1 cellular context compared by ENCODE assay signal in the genomic region with DNA sequence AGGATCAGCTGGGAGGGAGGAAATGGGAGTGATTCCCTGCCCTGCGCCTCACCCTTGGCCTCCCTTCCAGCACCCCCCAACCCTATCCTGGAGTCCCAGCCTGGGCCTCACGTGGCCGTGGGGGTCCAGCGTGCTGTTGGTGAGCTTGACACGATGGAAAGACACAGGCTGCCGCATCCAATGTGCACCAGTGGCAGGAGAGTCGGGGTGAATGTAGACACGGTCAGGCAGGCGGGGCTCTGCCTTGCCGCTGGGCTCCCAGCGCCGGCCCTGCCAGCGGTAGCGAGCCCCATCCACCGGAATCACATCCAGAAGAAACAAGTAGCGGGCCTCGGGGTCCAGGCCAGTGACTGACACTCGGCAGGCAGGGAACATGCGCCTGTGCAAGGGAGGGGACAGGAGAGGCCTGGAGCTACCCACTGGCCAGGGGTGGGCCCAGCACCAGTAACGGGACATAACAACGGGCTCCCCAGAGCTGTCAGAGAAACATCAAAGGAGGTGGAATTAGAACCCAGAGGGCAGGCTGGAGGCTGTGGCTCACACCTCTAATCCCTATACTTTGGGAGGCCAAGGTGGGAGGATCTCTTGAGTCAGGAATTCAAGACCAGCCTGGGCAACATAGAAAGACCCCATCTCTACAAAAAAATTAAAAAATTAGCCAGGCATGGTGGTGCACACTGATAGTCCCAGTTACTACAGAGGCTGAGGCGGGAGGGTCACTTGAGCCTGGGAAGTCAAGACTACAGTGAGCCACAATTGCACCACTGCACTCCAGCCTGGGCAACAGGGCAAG.
TF ChIP-seq lines count a peak whose summit lies in the region.

No MANE protein-coding gene starts in this region.

TF ChIP-seq in HepG2, 621 proteins besides CTCF, POLR2A, EP300 and RAD21 (continued from another document and continues in another):
- TF ChIP-seq, protein P1, sequence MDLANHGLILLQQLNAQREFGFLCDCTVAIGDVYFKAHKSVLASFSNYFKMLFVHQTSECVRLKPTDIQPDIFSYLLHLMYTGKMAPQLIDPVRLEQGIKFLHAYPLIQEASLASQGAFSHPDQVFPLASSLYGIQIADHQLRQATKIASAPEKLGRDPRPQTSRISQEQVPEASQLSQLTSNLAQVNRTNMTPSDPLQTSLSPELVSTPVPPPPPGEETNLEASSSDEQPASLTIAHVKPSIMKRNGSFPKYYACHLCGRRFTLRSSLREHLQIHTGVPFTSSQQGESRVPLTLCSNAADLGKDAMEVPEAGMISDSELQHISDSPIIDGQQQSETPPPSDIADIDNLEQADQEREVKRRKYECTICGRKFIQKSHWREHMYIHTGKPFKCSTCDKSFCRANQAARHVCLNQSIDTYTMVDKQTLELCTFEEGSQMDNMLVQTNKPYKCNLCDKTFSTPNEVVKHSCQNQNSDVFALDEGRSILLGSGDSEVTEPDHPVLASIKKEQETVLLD (CRISPR knock-in tag; IDR thresholded peaks at IDR 0.05; ENCODE audit: low read depth), result 0 out of 2 replicates have a peak, but pooled peaks have one; percentile 2
- TF ChIP-seq KLF12 (CRISPR knock-in tag; IDR thresholded peaks at IDR 0.05; ENCODE audit: borderline replicate concordance) (no peak), SRSF9 (IDR thresholded peaks at IDR 0.05; ENCODE audit: borderline replicate concordance, insufficient read depth, low read depth, low read length, poor library complexity, severe bottlenecking) (no peak), FLYWCH1 (CRISPR knock-in tag; IDR thresholded peaks at IDR 0.05) (no peak), MTA1 (CRISPR knock-in tag; IDR thresholded peaks at IDR 0.05; ENCODE audit: borderline replicate concordance) (peak; percentile 74; the same call in 1 of the 2 replicates), ZFP36L1 (CRISPR knock-in tag; IDR thresholded peaks at IDR 0.05) (no peak), CBX1 (IDR thresholded peaks at IDR 0.05; ENCODE audit: low read depth) (no peak), ZBTB7A (CRISPR knock-in tag; IDR thresholded peaks at IDR 0.05) (no peak), RXRA (CRISPR knock-in tag; IDR thresholded peaks at IDR 0.05) (peak; percentile 40; the same call in 1 of the 2 replicates), ISX (CRISPR knock-in tag; conservative IDR thresholded peaks at IDR 0.05) (no peak), SP1 (IDR thresholded peaks at IDR 0.05) (no peak), SP1 (CRISPR knock-in tag; IDR thresholded peaks at IDR 0.05) (peak; percentile 16; the same call in 1 of the 2 replicates), NFIB (CRISPR knock-in tag; IDR thresholded peaks at IDR 0.05; ENCODE audit: borderline replicate concordance) (no peak)
- TF ChIP-seq, protein P2, sequence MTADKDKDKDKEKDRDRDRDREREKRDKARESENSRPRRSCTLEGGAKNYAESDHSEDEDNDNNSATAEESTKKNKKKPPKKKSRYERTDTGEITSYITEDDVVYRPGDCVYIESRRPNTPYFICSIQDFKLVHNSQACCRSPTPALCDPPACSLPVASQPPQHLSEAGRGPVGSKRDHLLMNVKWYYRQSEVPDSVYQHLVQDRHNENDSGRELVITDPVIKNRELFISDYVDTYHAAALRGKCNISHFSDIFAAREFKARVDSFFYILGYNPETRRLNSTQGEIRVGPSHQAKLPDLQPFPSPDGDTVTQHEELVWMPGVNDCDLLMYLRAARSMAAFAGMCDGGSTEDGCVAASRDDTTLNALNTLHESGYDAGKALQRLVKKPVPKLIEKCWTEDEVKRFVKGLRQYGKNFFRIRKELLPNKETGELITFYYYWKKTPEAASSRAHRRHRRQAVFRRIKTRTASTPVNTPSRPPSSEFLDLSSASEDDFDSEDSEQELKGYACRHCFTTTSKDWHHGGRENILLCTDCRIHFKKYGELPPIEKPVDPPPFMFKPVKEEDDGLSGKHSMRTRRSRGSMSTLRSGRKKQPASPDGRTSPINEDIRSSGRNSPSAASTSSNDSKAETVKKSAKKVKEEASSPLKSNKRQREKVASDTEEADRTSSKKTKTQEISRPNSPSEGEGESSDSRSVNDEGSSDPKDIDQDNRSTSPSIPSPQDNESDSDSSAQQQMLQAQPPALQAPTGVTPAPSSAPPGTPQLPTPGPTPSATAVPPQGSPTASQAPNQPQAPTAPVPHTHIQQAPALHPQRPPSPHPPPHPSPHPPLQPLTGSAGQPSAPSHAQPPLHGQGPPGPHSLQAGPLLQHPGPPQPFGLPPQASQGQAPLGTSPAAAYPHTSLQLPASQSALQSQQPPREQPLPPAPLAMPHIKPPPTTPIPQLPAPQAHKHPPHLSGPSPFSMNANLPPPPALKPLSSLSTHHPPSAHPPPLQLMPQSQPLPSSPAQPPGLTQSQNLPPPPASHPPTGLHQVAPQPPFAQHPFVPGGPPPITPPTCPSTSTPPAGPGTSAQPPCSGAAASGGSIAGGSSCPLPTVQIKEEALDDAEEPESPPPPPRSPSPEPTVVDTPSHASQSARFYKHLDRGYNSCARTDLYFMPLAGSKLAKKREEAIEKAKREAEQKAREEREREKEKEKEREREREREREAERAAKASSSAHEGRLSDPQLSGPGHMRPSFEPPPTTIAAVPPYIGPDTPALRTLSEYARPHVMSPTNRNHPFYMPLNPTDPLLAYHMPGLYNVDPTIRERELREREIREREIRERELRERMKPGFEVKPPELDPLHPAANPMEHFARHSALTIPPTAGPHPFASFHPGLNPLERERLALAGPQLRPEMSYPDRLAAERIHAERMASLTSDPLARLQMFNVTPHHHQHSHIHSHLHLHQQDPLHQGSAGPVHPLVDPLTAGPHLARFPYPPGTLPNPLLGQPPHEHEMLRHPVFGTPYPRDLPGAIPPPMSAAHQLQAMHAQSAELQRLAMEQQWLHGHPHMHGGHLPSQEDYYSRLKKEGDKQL (CRISPR knock-in tag; IDR thresholded peaks at IDR 0.05; ENCODE audit: low read depth), result no peak
- TF ChIP-seq, protein P3, sequence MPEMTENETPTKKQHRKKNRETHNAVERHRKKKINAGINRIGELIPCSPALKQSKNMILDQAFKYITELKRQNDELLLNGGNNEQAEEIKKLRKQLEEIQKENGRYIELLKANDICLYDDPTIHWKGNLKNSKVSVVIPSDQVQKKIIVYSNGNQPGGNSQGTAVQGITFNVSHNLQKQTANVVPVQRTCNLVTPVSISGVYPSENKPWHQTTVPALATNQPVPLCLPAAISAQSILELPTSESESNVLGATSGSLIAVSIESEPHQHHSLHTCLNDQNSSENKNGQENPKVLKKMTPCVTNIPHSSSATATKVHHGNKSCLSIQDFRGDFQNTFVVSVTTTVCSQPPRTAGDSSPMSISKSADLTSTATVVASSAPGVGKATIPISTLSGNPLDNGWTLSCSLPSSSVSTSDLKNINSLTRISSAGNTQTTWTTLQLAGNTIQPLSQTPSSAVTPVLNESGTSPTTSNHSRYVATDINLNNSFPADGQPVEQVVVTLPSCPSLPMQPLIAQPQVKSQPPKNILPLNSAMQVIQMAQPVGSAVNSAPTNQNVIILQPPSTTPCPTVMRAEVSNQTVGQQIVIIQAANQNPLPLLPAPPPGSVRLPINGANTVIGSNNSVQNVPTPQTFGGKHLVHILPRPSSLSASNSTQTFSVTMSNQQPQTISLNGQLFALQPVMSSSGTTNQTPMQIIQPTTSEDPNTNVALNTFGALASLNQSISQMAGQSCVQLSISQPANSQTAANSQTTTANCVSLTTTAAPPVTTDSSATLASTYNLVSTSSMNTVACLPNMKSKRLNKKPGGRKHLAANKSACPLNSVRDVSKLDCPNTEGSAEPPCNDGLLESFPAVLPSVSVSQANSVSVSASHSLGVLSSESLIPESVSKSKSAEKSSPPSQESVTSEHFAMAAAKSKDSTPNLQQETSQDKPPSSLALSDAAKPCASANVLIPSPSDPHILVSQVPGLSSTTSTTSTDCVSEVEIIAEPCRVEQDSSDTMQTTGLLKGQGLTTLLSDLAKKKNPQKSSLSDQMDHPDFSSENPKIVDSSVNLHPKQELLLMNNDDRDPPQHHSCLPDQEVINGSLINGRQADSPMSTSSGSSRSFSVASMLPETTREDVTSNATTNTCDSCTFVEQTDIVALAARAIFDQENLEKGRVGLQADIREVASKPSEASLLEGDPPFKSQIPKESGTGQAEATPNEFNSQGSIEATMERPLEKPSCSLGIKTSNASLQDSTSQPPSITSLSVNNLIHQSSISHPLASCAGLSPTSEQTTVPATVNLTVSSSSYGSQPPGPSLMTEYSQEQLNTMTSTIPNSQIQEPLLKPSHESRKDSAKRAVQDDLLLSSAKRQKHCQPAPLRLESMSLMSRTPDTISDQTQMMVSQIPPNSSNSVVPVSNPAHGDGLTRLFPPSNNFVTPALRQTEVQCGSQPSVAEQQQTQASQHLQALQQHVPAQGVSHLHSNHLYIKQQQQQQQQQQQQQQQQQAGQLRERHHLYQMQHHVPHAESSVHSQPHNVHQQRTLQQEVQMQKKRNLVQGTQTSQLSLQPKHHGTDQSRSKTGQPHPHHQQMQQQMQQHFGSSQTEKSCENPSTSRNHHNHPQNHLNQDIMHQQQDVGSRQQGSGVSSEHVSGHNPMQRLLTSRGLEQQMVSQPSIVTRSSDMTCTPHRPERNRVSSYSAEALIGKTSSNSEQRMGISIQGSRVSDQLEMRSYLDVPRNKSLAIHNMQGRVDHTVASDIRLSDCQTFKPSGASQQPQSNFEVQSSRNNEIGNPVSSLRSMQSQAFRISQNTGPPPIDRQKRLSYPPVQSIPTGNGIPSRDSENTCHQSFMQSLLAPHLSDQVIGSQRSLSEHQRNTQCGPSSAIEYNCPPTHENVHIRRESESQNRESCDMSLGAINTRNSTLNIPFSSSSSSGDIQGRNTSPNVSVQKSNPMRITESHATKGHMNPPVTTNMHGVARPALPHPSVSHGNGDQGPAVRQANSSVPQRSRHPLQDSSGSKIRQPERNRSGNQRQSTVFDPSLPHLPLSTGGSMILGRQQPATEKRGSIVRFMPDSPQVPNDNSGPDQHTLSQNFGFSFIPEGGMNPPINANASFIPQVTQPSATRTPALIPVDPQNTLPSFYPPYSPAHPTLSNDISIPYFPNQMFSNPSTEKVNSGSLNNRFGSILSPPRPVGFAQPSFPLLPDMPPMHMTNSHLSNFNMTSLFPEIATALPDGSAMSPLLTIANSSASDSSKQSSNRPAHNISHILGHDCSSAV (CRISPR knock-in tag; IDR thresholded peaks at IDR 0.05; ENCODE audit: borderline replicate concordance), result no peak
- TF ChIP-seq, protein P4, sequence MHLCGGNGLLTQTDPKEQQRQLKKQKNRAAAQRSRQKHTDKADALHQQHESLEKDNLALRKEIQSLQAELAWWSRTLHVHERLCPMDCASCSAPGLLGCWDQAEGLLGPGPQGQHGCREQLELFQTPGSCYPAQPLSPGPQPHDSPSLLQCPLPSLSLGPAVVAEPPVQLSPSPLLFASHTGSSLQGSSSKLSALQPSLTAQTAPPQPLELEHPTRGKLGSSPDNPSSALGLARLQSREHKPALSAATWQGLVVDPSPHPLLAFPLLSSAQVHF (CRISPR knock-in tag; IDR thresholded peaks at IDR 0.05), result no peak
- TF ChIP-seq, protein P5, sequence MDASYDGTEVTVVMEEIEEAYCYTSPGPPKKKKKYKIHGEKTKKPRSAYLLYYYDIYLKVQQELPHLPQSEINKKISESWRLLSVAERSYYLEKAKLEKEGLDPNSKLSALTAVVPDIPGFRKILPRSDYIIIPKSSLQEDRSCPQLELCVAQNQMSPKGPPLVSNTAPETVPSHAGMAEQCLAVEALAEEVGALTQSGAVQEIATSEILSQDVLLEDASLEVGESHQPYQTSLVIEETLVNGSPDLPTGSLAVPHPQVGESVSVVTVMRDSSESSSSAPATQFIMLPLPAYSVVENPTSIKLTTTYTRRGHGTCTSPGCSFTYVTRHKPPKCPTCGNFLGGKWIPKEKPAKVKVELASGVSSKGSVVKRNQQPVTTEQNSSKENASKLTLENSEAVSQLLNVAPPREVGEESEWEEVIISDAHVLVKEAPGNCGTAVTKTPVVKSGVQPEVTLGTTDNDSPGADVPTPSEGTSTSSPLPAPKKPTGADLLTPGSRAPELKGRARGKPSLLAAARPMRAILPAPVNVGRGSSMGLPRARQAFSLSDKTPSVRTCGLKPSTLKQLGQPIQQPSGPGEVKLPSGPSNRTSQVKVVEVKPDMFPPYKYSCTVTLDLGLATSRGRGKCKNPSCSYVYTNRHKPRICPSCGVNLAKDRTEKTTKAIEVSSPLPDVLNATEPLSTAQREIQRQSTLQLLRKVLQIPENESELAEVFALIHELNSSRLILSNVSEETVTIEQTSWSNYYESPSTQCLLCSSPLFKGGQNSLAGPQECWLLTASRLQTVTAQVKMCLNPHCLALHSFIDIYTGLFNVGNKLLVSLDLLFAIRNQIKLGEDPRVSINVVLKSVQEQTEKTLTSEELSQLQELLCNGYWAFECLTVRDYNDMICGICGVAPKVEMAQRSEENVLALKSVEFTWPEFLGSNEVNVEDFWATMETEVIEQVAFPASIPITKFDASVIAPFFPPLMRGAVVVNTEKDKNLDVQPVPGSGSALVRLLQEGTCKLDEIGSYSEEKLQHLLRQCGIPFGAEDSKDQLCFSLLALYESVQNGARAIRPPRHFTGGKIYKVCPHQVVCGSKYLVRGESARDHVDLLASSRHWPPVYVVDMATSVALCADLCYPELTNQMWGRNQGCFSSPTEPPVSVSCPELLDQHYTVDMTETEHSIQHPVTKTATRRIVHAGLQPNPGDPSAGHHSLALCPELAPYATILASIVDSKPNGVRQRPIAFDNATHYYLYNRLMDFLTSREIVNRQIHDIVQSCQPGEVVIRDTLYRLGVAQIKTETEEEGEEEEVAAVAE (CRISPR knock-in tag; IDR thresholded peaks at IDR 0.05; ENCODE audit: borderline replicate concordance), result no peak
- TF ChIP-seq, protein P6, sequence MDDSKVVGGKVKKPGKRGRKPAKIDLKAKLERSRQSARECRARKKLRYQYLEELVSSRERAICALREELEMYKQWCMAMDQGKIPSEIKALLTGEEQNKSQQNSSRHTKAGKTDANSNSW (CRISPR knock-in tag; IDR thresholded peaks at IDR 0.05; ENCODE audit: borderline replicate concordance), result no peak
- TF ChIP-seq, protein P7, sequence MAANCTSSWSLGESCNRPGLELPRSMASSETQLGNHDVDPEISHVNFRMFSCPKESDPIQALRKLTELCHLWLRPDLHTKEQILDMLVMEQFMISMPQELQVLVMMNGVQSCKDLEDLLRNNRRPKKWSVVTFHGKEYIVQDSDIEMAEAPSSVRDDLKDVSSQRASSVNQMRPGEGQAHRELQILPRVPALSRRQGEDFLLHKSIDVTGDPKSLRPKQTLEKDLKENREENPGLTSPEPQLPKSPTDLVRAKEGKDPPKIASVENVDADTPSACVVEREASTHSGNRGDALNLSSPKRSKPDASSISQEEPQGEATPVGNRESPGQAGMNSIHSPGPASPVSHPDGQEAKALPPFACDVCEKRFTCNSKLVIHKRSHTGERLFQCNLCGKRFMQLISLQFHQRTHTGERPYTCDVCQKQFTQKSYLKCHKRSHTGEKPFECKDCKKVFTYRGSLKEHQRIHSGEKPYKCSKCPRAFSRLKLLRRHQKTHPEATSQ (CRISPR knock-in tag; IDR thresholded peaks at IDR 0.05; ENCODE audit: borderline replicate concordance), result no peak
- TF ChIP-seq, protein P8, sequence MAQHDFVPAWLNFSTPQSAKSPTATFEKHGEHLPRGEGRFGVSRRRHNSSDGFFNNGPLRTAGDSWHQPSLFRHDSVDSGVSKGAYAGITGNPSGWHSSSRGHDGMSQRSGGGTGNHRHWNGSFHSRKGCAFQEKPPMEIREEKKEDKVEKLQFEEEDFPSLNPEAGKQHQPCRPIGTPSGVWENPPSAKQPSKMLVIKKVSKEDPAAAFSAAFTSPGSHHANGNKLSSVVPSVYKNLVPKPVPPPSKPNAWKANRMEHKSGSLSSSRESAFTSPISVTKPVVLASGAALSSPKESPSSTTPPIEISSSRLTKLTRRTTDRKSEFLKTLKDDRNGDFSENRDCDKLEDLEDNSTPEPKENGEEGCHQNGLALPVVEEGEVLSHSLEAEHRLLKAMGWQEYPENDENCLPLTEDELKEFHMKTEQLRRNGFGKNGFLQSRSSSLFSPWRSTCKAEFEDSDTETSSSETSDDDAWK (CRISPR knock-in tag; IDR thresholded peaks at IDR 0.05), result no peak
